ENCODE assay signal across 8 cellular contexts in the genomic region with DNA sequence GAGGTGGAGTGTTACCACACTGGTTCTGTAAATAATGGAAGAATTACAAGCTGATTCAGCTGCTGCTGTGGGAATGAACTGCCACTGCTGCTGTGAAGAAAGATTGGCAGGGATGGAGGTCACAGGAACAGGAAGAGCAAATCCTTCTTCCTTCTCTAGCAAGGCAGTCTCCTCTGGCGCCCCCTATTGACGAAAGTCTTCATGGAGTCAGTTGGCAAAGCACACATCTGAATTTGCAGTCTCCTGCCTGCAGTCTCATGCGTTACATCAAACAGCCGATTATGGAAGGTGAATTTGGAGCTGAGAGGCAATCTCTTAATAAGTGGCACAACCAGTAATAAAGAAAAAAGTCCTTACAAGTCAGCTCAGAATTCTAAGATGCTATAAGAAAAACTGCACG.
DNase-seq lines count a peak whose midpoint lies in the region; ATAC-seq and TF ChIP-seq lines count a peak whose summit lies in the region.

No MANE protein-coding gene starts in this region.

- no peak for ATAC-seq in HG02973 (IDR thresholded peaks at IDR 0.05; ENCODE audit: unreplicated experiment)
- no peak for ATAC-seq in HG02981 (IDR thresholded peaks at IDR 0.05; ENCODE audit: unreplicated experiment)

- no peaks in the 10 kb centered on the region for H3K36me3 ChIP-seq in prostate gland

- in situ Hi-C loops in ACHN (cut with HindIII; ENCODE audit: low pct_ligation_motif_present, low pct_unique_long_range_greater_than_20kb, low sequenced_read_pairs), result no loop called here

- no peak for TF ChIP-seq POLR2A in prostate gland (IDR thresholded peaks at IDR 0.05)

- TF ChIP-seq CTCF in fibroblast of pulmonary artery (IDR thresholded peaks at IDR 0.05; ENCODE audit: low read length, missing control alignments) (peak; percentile 61), prostate gland (IDR thresholded peaks at IDR 0.05) (peak in 3 of 4 experiments; percentile 11 to 48 (median 37))

- intact Hi-C loops in prostate gland (cut with DNase I), result loop anchor here (10.0 kb wide), 1 partner anchor 335 kb away; no protein-coding TSS in a partner anchor

- no peaks in the 10 kb centered on the region for H3K4me1 ChIP-seq in prostate gland (replicated peaks)

- H3K27ac ChIP-seq in prostate gland, result no peak overlapping the region

- no peak overlapping the region for H3K4me3 ChIP-seq in fibroblast of pulmonary artery (replicated peaks; ENCODE audit: low read depth, low read length)
- no peak overlapping the region for H3K4me3 ChIP-seq in prostate gland

- WGBS in prostate gland, result 50% methylated on average over 5 of the region's 5 CpGs

- no peaks in the 10 kb centered on the region for H3K9me3 ChIP-seq in prostate gland

- H3K27me3 ChIP-seq in prostate gland (replicated peaks; ENCODE audit: insufficient read depth), result no peaks in the 10 kb centered on the region

- DNase-seq in ACHN (peak; percentile 38), H4 (ENCODE audit: low spot score) (peak; percentile 67), RKO (ENCODE audit: low spot score) (peak; percentile 20), fibroblast of pulmonary artery (ENCODE audit: low read depth) (peak; percentile 70), prostate gland (ENCODE audit: low spot score) (peak; percentile 48), AG20443 (ENCODE audit: low spot score) (no peak)
